1 cellular context compared by ENCODE assay signal in the genomic region with DNA sequence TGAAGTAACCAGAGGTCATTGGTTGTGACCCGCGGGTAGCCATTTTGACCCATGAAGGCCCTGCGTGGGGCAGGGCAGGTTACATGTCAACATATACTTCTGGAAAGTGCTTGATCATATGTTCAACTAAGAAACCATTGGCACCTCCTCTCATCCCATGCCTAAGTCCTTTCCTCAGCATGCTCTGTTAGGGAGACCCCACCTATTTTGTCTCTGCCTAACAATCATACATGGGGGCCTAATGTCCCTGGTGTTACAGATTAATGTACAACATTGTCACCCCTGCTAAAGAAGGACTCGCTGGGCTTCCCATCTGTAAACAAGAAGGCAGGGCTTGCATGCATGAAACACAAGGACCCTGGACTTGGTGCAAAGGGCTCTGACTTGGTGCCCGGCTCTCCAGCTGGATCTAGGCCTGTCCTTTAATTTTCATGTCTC.
A peak's percentile ranks its signal among the peaks of the same experiment; 100 is the strongest.
TF ChIP-seq lines count a peak whose summit lies in the region.

No MANE protein-coding gene starts in this region.

TF ChIP-seq in HepG2, 621 proteins besides CTCF, POLR2A, EP300 and RAD21 (continued from another document and continues in another):
- TF ChIP-seq, protein P1, sequence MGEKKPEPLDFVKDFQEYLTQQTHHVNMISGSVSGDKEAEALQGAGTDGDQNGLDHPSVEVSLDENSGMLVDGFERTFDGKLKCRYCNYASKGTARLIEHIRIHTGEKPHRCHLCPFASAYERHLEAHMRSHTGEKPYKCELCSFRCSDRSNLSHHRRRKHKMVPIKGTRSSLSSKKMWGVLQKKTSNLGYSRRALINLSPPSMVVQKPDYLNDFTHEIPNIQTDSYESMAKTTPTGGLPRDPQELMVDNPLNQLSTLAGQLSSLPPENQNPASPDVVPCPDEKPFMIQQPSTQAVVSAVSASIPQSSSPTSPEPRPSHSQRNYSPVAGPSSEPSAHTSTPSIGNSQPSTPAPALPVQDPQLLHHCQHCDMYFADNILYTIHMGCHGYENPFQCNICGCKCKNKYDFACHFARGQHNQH (CRISPR knock-in tag; IDR thresholded peaks at IDR 0.05) = peak; percentile 88
- TF ChIP-seq, protein P2, sequence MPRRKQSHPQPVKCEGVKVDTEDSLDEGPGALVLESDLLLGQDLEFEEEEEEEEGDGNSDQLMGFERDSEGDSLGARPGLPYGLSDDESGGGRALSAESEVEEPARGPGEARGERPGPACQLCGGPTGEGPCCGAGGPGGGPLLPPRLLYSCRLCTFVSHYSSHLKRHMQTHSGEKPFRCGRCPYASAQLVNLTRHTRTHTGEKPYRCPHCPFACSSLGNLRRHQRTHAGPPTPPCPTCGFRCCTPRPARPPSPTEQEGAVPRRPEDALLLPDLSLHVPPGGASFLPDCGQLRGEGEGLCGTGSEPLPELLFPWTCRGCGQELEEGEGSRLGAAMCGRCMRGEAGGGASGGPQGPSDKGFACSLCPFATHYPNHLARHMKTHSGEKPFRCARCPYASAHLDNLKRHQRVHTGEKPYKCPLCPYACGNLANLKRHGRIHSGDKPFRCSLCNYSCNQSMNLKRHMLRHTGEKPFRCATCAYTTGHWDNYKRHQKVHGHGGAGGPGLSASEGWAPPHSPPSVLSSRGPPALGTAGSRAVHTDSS (CRISPR knock-in tag; conservative IDR thresholded peaks at IDR 0.05) = no peak
- TF ChIP-seq ZNF337 (CRISPR knock-in tag; IDR thresholded peaks at IDR 0.05; ENCODE audit: borderline replicate concordance, low read depth) (0 out of 2 replicates have a peak, but pooled peaks have one; percentile 29), MXD4 (CRISPR knock-in tag; IDR thresholded peaks at IDR 0.05) (no peak), JUND (CRISPR knock-in tag; IDR thresholded peaks at IDR 0.05) (0 out of 2 replicates have a peak, but pooled peaks have one; percentile 20), ATF7-NPFF (CRISPR knock-in tag; IDR thresholded peaks at IDR 0.05; ENCODE audit: low read depth) (no peak; the same call in 1 of the 2 replicates), YEATS4 (CRISPR knock-in tag; IDR thresholded peaks at IDR 0.05; ENCODE audit: borderline replicate concordance) (peak; percentile 67; the same call in 1 of the 2 replicates), ZNF274 (CRISPR knock-in tag; IDR thresholded peaks at IDR 0.05) (no peak), PHB2 (IDR thresholded peaks at IDR 0.05; ENCODE audit: partially characterized antibody) (no peak), JUN (CRISPR knock-in tag; IDR thresholded peaks at IDR 0.05) (0 out of 2 replicates have a peak, but pooled peaks have one; percentile 32), NR2F2 (IDR thresholded peaks at IDR 0.05; ENCODE audit: borderline replicate concordance, low read depth) (peak; percentile 63), HNF4A (CRISPR knock-in tag; IDR thresholded peaks at IDR 0.05) (peak; percentile 99), DR1 (CRISPR knock-in tag; IDR thresholded peaks at IDR 0.05) (no peak), PLRG1 (conservative IDR thresholded peaks at IDR 0.05) (no peak), MTF2 (CRISPR knock-in tag; IDR thresholded peaks at IDR 0.05; ENCODE audit: borderline replicate concordance) (no peak), ZBTB7A (CRISPR knock-in tag; IDR thresholded peaks at IDR 0.05) (peak; percentile 79; the same call in 1 of the 2 replicates), ZNF143 (CRISPR knock-in tag; IDR thresholded peaks at IDR 0.05) (no peak), ZNF251 (CRISPR knock-in tag; IDR thresholded peaks at IDR 0.05) (no peak), GPN1 (CRISPR knock-in tag; IDR thresholded peaks at IDR 0.05; ENCODE audit: borderline replicate concordance) (no peak), SP1 (IDR thresholded peaks at IDR 0.05) (no peak), SP1 (CRISPR knock-in tag; IDR thresholded peaks at IDR 0.05) (no peak), ELF3 (CRISPR knock-in tag; IDR thresholded peaks at IDR 0.05) (peak; percentile 63; the same call in 1 of the 2 replicates), PPARG (CRISPR knock-in tag; conservative IDR thresholded peaks at IDR 0.05) (peak; percentile 50; the same call in 1 of the 2 replicates), ZNF160 (CRISPR knock-in tag; IDR thresholded peaks at IDR 0.05) (peak; percentile 50; the same call in 1 of the 2 replicates), SAP130 (CRISPR knock-in tag; IDR thresholded peaks at IDR 0.05; ENCODE audit: low read depth) (peak; percentile 69)
- TF ChIP-seq, protein P3, sequence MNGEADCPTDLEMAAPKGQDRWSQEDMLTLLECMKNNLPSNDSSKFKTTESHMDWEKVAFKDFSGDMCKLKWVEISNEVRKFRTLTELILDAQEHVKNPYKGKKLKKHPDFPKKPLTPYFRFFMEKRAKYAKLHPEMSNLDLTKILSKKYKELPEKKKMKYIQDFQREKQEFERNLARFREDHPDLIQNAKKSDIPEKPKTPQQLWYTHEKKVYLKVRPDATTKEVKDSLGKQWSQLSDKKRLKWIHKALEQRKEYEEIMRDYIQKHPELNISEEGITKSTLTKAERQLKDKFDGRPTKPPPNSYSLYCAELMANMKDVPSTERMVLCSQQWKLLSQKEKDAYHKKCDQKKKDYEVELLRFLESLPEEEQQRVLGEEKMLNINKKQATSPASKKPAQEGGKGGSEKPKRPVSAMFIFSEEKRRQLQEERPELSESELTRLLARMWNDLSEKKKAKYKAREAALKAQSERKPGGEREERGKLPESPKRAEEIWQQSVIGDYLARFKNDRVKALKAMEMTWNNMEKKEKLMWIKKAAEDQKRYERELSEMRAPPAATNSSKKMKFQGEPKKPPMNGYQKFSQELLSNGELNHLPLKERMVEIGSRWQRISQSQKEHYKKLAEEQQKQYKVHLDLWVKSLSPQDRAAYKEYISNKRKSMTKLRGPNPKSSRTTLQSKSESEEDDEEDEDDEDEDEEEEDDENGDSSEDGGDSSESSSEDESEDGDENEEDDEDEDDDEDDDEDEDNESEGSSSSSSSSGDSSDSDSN (CRISPR knock-in tag; IDR thresholded peaks at IDR 0.05) = no peak
- TF ChIP-seq, protein P4, sequence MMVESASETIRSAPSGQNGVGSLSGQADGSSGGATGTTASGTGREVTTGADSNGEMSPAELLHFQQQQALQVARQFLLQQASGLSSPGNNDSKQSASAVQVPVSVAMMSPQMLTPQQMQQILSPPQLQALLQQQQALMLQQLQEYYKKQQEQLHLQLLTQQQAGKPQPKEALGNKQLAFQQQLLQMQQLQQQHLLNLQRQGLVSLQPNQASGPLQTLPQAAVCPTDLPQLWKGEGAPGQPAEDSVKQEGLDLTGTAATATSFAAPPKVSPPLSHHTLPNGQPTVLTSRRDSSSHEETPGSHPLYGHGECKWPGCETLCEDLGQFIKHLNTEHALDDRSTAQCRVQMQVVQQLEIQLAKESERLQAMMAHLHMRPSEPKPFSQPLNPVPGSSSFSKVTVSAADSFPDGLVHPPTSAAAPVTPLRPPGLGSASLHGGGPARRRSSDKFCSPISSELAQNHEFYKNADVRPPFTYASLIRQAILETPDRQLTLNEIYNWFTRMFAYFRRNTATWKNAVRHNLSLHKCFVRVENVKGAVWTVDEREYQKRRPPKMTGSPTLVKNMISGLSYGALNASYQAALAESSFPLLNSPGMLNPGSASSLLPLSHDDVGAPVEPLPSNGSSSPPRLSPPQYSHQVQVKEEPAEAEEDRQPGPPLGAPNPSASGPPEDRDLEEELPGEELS (CRISPR knock-in tag; IDR thresholded peaks at IDR 0.05) = peak; percentile 85
- TF ChIP-seq, protein P5, sequence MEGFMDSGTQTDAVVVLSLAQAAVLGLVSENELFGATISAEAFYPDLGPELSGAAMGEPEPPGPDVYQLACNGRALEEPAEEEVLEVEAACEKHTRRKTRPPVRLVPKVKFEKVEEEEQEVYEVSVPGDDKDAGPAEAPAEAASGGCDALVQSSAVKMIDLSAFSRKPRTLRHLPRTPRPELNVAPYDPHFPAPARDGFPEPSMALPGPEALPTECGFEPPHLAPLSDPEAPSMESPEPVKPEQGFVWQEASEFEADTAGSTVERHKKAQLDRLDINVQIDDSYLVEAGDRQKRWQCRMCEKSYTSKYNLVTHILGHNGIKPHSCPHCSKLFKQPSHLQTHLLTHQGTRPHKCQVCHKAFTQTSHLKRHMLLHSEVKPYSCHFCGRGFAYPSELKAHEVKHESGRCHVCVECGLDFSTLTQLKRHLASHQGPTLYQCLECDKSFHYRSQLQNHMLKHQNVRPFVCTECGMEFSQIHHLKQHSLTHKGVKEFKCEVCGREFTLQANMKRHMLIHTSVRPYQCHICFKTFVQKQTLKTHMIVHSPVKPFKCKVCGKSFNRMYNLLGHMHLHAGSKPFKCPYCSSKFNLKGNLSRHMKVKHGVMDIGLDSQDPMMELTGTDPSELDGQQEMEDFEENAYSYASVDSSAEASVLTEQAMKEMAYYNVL (CRISPR knock-in tag; IDR thresholded peaks at IDR 0.05; ENCODE audit: borderline replicate concordance) = peak; percentile 74; the same call in 1 of the 2 replicates
- TF ChIP-seq, protein P6, sequence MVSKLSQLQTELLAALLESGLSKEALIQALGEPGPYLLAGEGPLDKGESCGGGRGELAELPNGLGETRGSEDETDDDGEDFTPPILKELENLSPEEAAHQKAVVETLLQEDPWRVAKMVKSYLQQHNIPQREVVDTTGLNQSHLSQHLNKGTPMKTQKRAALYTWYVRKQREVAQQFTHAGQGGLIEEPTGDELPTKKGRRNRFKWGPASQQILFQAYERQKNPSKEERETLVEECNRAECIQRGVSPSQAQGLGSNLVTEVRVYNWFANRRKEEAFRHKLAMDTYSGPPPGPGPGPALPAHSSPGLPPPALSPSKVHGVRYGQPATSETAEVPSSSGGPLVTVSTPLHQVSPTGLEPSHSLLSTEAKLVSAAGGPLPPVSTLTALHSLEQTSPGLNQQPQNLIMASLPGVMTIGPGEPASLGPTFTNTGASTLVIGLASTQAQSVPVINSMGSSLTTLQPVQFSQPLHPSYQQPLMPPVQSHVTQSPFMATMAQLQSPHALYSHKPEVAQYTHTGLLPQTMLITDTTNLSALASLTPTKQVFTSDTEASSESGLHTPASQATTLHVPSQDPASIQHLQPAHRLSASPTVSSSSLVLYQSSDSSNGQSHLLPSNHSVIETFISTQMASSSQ (IDR thresholded peaks at IDR 0.05; ENCODE audit: low read depth) = peak; percentile 59
- TF ChIP-seq, protein P6 (CRISPR knock-in tag; IDR thresholded peaks at IDR 0.05; ENCODE audit: borderline replicate concordance) = peak; percentile 29; the same call in 1 of the 2 replicates
- TF ChIP-seq, protein P7, sequence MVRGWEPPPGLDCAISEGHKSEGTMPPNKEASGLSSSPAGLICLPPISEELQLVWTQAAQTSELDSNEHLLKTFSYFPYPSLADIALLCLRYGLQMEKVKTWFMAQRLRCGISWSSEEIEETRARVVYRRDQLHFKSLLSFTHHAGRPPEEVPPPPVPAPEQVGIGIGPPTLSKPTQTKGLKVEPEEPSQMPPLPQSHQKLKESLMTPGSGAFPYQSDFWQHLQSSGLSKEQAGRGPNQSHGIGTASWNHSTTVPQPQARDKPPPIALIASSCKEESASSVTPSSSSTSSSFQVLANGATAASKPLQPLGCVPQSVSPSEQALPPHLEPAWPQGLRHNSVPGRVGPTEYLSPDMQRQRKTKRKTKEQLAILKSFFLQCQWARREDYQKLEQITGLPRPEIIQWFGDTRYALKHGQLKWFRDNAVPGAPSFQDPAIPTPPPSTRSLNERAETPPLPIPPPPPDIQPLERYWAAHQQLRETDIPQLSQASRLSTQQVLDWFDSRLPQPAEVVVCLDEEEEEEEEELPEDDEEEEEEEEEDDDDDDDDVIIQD (CRISPR knock-in tag; IDR thresholded peaks at IDR 0.05; ENCODE audit: low read depth) = peak; percentile 44; the same call in 1 of the 2 replicates
- TF ChIP-seq, protein P8, sequence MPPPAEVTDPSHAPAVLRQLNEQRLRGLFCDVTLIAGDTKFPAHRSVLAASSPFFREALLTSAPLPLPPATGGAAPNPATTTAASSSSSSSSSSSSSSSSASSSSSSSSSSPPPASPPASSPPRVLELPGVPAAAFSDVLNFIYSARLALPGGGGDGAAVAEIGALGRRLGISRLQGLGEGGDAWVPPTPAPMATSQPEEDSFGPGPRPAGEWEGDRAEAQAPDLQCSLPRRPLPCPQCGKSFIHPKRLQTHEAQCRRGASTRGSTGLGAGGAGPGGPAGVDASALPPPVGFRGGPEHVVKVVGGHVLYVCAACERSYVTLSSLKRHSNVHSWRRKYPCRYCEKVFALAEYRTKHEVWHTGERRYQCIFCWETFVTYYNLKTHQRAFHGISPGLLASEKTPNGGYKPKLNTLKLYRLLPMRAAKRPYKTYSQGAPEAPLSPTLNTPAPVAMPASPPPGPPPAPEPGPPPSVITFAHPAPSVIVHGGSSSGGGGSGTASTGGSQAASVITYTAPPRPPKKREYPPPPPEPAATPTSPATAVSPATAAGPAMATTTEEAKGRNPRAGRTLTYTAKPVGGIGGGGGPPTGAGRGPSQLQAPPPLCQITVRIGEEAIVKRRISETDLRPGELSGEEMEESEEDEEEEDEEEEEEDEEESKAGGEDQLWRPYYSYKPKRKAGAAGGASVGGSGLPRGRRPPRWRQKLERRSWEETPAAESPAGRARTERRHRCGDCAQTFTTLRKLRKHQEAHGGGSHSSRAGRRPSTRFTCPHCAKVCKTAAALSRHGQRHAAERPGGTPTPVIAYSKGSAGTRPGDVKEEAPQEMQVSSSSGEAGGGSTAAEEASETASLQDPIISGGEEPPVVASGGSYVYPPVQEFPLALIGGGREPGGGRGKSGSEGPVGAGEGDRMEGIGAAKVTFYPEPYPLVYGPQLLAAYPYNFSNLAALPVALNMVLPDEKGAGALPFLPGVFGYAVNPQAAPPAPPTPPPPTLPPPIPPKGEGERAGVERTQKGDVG (CRISPR knock-in tag; IDR thresholded peaks at IDR 0.05; ENCODE audit: borderline replicate concordance) = no peak
- TF ChIP-seq, protein P9, sequence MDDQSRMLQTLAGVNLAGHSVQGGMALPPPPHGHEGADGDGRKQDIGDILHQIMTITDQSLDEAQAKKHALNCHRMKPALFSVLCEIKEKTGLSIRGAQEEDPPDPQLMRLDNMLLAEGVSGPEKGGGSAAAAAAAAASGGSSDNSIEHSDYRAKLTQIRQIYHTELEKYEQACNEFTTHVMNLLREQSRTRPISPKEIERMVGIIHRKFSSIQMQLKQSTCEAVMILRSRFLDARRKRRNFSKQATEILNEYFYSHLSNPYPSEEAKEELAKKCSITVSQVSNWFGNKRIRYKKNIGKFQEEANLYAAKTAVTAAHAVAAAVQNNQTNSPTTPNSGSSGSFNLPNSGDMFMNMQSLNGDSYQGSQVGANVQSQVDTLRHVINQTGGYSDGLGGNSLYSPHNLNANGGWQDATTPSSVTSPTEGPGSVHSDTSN (CRISPR knock-in tag; IDR thresholded peaks at IDR 0.05; ENCODE audit: borderline replicate concordance) = no peak
- TF ChIP-seq, protein P10, sequence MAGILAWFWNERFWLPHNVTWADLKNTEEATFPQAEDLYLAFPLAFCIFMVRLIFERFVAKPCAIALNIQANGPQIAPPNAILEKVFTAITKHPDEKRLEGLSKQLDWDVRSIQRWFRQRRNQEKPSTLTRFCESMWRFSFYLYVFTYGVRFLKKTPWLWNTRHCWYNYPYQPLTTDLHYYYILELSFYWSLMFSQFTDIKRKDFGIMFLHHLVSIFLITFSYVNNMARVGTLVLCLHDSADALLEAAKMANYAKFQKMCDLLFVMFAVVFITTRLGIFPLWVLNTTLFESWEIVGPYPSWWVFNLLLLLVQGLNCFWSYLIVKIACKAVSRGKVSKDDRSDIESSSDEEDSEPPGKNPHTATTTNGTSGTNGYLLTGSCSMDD (CRISPR knock-in tag; IDR thresholded peaks at IDR 0.05) = no peak
